25 cellular contexts compared by ENCODE assay signal in the genomic region with DNA sequence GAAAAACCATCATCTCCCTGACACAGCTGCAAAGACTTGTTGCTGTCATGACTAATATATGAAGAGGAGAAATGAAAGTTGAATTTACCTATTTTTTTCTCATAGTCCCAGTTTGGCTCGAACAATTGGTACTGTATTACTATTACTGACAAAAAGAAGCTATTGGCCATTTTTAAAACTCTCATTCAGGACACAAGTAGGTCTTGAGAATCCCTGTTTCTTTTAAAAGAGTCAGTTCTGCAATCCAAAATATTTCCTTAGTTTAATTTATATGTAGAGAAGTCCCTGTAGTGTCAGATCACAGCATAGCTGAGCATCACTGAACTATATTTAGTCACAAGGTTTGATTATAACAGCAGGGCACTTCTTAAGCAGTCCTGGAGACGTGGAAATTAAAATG. TPM values are rescaled to one million over a fixed set of nuclear protein-coding genes. Genes with fewer than 3 reads are reported as not detected.
DNase-seq lines count a peak whose midpoint lies in the region; ATAC-seq and TF ChIP-seq lines count a peak whose summit lies in the region.
"Had no signal": no experiment of that assay in that cellular context is flagged by ENCODE, and none has a peak within 500 bp of the region (broad histone marks: within the 10 kb centered on the region; RNA-seq: fewer than 3 reads in every experiment).

No MANE protein-coding gene starts in this region.

- no TSS peak for BruUV-seq in A673 (replicated peaks; lab: Mats Ljungman, UMichigan)

- no peaks in the 10 kb centered on the region for H3K9me3 ChIP-seq in right cardiac atrium (ENCODE audit: control insufficient read depth, low read length)
- H3K9me3 ChIP-seq in esophagus squamous epithelium: no peaks in the 10 kb centered on the region
- H3K9me3 ChIP-seq in A673 (ENCODE audit: low read depth, low read length, poor library complexity, severe bottlenecking): no peaks in the 10 kb centered on the region
- H3K9me3 ChIP-seq: gastrocnemius medialis, psoas muscle had no signal

- peaks cover 3% of the 10 kb centered on the region for H3K4me1 ChIP-seq in right cardiac atrium (ENCODE audit: control insufficient read depth, insufficient read depth, low read length)
- H3K4me1 ChIP-seq in esophagus squamous epithelium: peaks cover 0 to 10% (median 0%) of the 10 kb centered on the region in 3 donors
- peaks cover 16% of the 10 kb centered on the region for H3K4me1 ChIP-seq in A673 (ENCODE audit: insufficient read depth, low read length, poor library complexity, severe bottlenecking)
- H3K4me1 ChIP-seq: psoas muscle had no signal

- ATAC-seq in left ventricle myocardium superior (peak; percentile 23), right cardiac atrium (no peak), GM18505 (IDR thresholded peaks at IDR 0.05; ENCODE audit: unreplicated experiment) (no peak)
- ATAC-seq: effector memory CD8-positive, alpha-beta T cell; psoas muscle; stimulated activated naive CD8-positive, alpha-beta T cell treated with anti-CD3 and anti-CD28 coated beads, Interleukin-15, amount 100 ng/mL, for 72 hours had no signal

- POLR2A ChIA-PET in A673 (lab: Charles Lee; ENCODE audit: low non-redundant PET): interaction anchor here (0.7 kb wide), 1 partner anchor 629 kb away, joined by 3 read pairs; no protein-coding TSS in a partner anchor

- no peak overlapping the region for H3K4me3 ChIP-seq in right cardiac atrium (ENCODE audit: low read length)
- H3K4me3 ChIP-seq in esophagus squamous epithelium: no peak overlapping the region
- H3K4me3 ChIP-seq in A673 (ENCODE audit: low read depth, low read length, poor library complexity, severe bottlenecking): no peak overlapping the region
- H3K4me3 ChIP-seq: coronary artery, gastrocnemius medialis, psoas muscle, skin epidermis had no signal

- CTCF ChIA-PET in A673 (lab: Charles Lee): no interaction called here

- TF ChIP-seq CTCF in esophagus squamous epithelium (IDR thresholded peaks at IDR 0.05): no peak
- TF ChIP-seq CTCF in A673 (conservative IDR thresholded peaks at IDR 0.05; ENCODE audit: low read depth, low read length): no peak

- no peak overlapping the region for H3K27ac ChIP-seq in right cardiac atrium (ENCODE audit: low read length)
- peak overlapping the region in 3 of 4 donors; percentile 10 to 63 (median 30) for H3K27ac ChIP-seq in esophagus squamous epithelium
- H3K27ac ChIP-seq in substantia nigra (ENCODE audit: low read depth, low read length, poor library complexity, severe bottlenecking): peak overlapping the region; percentile 67
- H3K27ac ChIP-seq in A673 (ENCODE audit: low read depth, low read length, poor library complexity, severe bottlenecking): no peak overlapping the region
- H3K27ac ChIP-seq: coronary artery, gastrocnemius medialis, psoas muscle had no signal

- H3K27me3 ChIP-seq in right cardiac atrium (ENCODE audit: control insufficient read depth, insufficient read depth) (no peaks in the 10 kb centered on the region), esophagus squamous epithelium (no peaks in the 10 kb centered on the region), A673 (replicated peaks; ENCODE audit: insufficient read depth, low read depth, low read length, poor library complexity) (no peaks in the 10 kb centered on the region)
- H3K27me3 ChIP-seq: gastrocnemius medialis had no signal

- intact Hi-C loops in left ventricle myocardium superior (cut with micrococcal nuclease) (no loop called here), right cardiac atrium (cut with DNase I) (no loop called here), esophagus squamous epithelium (cut with DNase I) (no loop called here), A673 (cut with micrococcal nuclease; ENCODE audit: unreplicated experiment) (no loop called here)

- DNase-seq in left ventricle myocardium superior (no peak), right cardiac atrium (no peak), esophagus squamous epithelium (lab: John Stamatoyannopoulos, UW) (no peak), substantia nigra (lab: John Stamatoyannopoulos, UW) (no peak), A673 (ENCODE audit: low spot score) (no peak), globus pallidus (ENCODE audit: low spot score) (no peak), NCI-H446 treated with DMSO at 0.1 percent for 48 hours (lab: John Stamatoyannopoulos, UW) (no peak)
- DNase-seq: activated B cell treated with CpG ODN at 0.5 μM for 24 hours; activated CD4-positive, alpha-beta T cell treated with anti-CD3 and anti-CD28 coated beads, Interleukin-2, amount 50 U/mL, for 1 hour; activated naive CD4-positive, alpha-beta T cell treated with Interleukin-2 at 50 U/mL for 16 hours; AML-193; CD4-positive, alpha-beta T cell; effector memory CD8-positive, alpha-beta T cell; erythroblast; immature natural killer cell; mesendoderm; NCI-H2081; RPMI8226; stimulated activated naive CD8-positive, alpha-beta T cell treated with anti-CD3 and anti-CD28 coated beads, Interleukin-15, amount 100 ng/mL, for 72 hours; T-helper 1 cell had no signal

- WGBS in right cardiac atrium: 68% methylated on average over 2 of the region's 2 CpGs
- 61 to 70% methylated on average over 2 of the region's 2 CpGs for whole genome bisulfite sequencing in esophagus squamous epithelium, 2 donors

- no peaks in the 10 kb centered on the region for H3K36me3 ChIP-seq in esophagus squamous epithelium
- H3K36me3 ChIP-seq in A673 (ENCODE audit: insufficient read depth, low read length, poor library complexity, severe bottlenecking): no peaks in the 10 kb centered on the region
- H3K36me3 ChIP-seq: gastrocnemius medialis had no signal

- TF ChIP-seq POLR2A in esophagus squamous epithelium (IDR thresholded peaks at IDR 0.05) (no peak), GM18505 (IDR thresholded peaks at IDR 0.05; ENCODE audit: borderline replicate concordance, extremely low read depth, insufficient read depth, insufficient read length) (no peak)

RNA-seq across cellular contexts. Expression of gene SPART, which starts 12.2 kb away (rescaled TPM):
- total RNA-seq in left ventricle myocardium superior (44.1 TPM), right cardiac atrium (10 to 100 TPM; 41.9 to 61.4 (median 52.5) TPM), esophagus squamous epithelium (10 to 100 TPM; 14.9 to 60.3 (median 36.0) TPM), A673 (2021) (169 and 182 TPM in 2 replicates)
- 24.6 TPM for polyA plus RNA-seq in right cardiac atrium

Comparison
In these comparisons a context has a peak if more than half of its experiments do, and no peak if none do; other contexts are left out.
1. H3K27ac ChIP-seq: peak in esophagus squamous epithelium (3 of 4) and substantia nigra (single experiment); none in right cardiac atrium (single experiment) and A673 (single experiment).